11 cellular contexts compared by ENCODE assay signal in the genomic region with DNA sequence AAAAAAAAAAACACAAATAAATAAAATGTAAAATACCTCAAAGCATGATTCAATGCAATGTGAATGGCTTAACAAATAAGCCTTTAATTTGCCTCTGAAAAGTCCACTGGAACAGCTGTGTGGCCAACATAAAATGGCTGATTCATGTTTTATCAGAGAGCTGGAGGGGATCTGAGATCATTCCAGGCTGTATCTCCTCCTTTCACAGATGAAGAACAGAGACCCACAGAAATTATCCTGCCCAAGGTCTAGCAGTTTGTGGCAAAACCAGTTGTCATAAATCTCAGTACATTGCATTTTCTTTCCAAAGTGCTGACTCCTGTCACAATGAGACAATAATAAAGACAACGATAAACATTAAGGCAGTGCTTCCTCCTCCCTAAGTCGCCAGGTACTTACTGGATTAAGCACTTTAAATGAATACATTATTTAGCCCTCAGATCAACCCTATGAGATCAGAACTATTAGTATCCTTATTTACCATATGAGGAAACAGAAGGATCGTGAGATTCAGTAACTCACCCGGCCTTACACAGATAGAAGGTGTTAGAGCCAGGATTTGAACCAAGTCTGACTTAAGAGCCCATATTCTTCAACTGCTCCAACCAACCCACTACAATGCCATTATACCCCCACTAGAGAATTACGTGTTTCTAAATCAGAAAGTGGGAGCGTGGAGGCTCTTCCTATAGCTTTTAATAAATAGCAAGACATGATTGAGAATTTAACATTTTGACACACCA.
DNase-seq lines count a peak whose midpoint lies in the region; ATAC-seq, FAIRE-seq and TF ChIP-seq lines count a peak whose summit lies in the region.
"Had no signal": no experiment of that assay in that cellular context is flagged by ENCODE, and none has a peak within 500 bp of the region (broad histone marks: within the 10 kb centered on the region; RNA-seq: fewer than 3 reads in every experiment).

No MANE protein-coding gene starts in this region.

- H3K27me3 ChIP-seq in suprapubic skin (no peaks in the 10 kb centered on the region), stomach (no peaks in the 10 kb centered on the region)

- H3K27ac ChIP-seq in suprapubic skin (peak overlapping the region; percentile 2), stomach (peak overlapping the region in 1 of 5 donors; percentile 43)

- no peak for TF ChIP-seq CTCF in WTC11 (IDR thresholded peaks at IDR 0.05)
- TF ChIP-seq CTCF in glutamatergic neuron (IDR thresholded peaks at IDR 0.05; ENCODE audit: partially characterized antibody, unreplicated experiment): no peak
- TF ChIP-seq CTCF in suprapubic skin (IDR thresholded peaks at IDR 0.05): no peak
- no peak for TF ChIP-seq CTCF in stomach (IDR thresholded peaks at IDR 0.05)

- H3K27me3 Mint-ChIP-seq in WTC11 (ENCODE audit: low read depth): no peaks in the 10 kb centered on the region
- H3K27me3 Mint-ChIP-seq in glutamatergic neuron (ENCODE audit: unreplicated experiment): peaks cover 4% of the 10 kb centered on the region
- H3K27me3 Mint-ChIP-seq: dendritic cell treated with granulocyte-macrophage colony-stimulating factor and Interleukin-4, amounts not matched to agents 40 ng/mL and 50 ng/mL, for 4 days had no signal

- H3K4me1 Mint-ChIP-seq in WTC11: peaks cover 5% of the 10 kb centered on the region
- H3K4me1 Mint-ChIP-seq in glutamatergic neuron (ENCODE audit: low read depth, unreplicated experiment): peaks cover 39% of the 10 kb centered on the region

- no peaks in the 10 kb centered on the region for H3K9me3 ChIP-seq in suprapubic skin
- no peaks in the 10 kb centered on the region for H3K9me3 ChIP-seq in stomach

- H3K36me3 ChIP-seq in suprapubic skin (no peaks in the 10 kb centered on the region), stomach (no peaks in the 10 kb centered on the region)

- POLR2A ChIA-PET in WTC11 (lab: Charles Lee): interaction anchor here (0.7 kb wide), 1 partner anchor 1459 kb away, joined by 9 read pairs; no protein-coding TSS in a partner anchor

- CTCF ChIA-PET in WTC11 (lab: Charles Lee): interaction anchor here (0.7 kb wide), 1 partner anchor 27 kb away, joined by 3 read pairs; no protein-coding TSS in a partner anchor

- WGBS in suprapubic skin: 57% methylated on average over 6 of the region's 6 CpGs
- WGBS in stomach, 5 donors: 75 to 83% (median 79%) methylated on average over 6 of the region's 6 CpGs

- no peak overlapping the region for H3K4me3 ChIP-seq in suprapubic skin
- H3K4me3 ChIP-seq in stomach: no peak overlapping the region

- ATAC-seq in WTC11: no peak
- ATAC-seq: activated T-cell treated with anti-CD3 and anti-CD28 coated beads, Interleukin-2, amount 50 U/mL, for 72 hours had no signal

- DNase-seq in NCI-H748 (lab: John Stamatoyannopoulos, UW; ENCODE audit: unreplicated experiment) (peak; percentile 23), NCI-H748 treated with DMSO at 0.1 percent for 48 hours (lab: John Stamatoyannopoulos, UW) (no peak), WTC11 (ENCODE audit: low spot score) (no peak), glutamatergic neuron (no peak), suprapubic skin (ENCODE audit: low spot score in 2 of 2) (no peak), stomach (no peak), GM19239 (ENCODE audit: insufficient read length, low spot score) (no peak), glomerular visceral epithelial cell (ENCODE audit: extremely low spot score) (no peak)
- DNase-seq: activated T-cell treated with anti-CD3 and anti-CD28 coated beads, Interleukin-2, amount 50 U/mL, for 72 hours; kidney glomerular epithelial cell had no signal

- no peak for TF ChIP-seq EP300 in suprapubic skin (IDR thresholded peaks at IDR 0.05)
- no peak for TF ChIP-seq EP300 in stomach (IDR thresholded peaks at IDR 0.05)

- H3K27ac Mint-ChIP-seq in WTC11 (peak overlapping the region; percentile 75; the same call in 1 of the 2 replicates), glutamatergic neuron (ENCODE audit: unreplicated experiment) (peak overlapping the region; percentile 5)
- H3K27ac Mint-ChIP-seq: activated T-cell treated with anti-CD3 and anti-CD28 coated beads, Interleukin-2, amount 50 U/mL, for 72 hours; dendritic cell treated with granulocyte-macrophage colony-stimulating factor and Interleukin-4, amounts not matched to agents 40 ng/mL and 50 ng/mL, for 4 days had no signal

- H3K4me1 ChIP-seq in suprapubic skin: peaks cover 78% of the 10 kb centered on the region
- H3K4me1 ChIP-seq in stomach: peaks cover 12 to 65% (median 34%) of the 10 kb centered on the region in 4 donors

- H3K9me3 Mint-ChIP-seq in WTC11 (no peaks in the 10 kb centered on the region), glutamatergic neuron (ENCODE audit: unreplicated experiment) (peaks cover 5% of the 10 kb centered on the region)
- H3K9me3 Mint-ChIP-seq: activated T-cell treated with anti-CD3 and anti-CD28 coated beads, Interleukin-2, amount 50 U/mL, for 72 hours; dendritic cell treated with granulocyte-macrophage colony-stimulating factor and Interleukin-4, amounts not matched to agents 40 ng/mL and 50 ng/mL, for 4 days had no signal

- intact Hi-C loops in stomach (cut with DNase I; ENCODE audit: low total_unique reads): no loop called here

- H3K36me3 Mint-ChIP-seq in WTC11 (no peaks in the 10 kb centered on the region), glutamatergic neuron (ENCODE audit: unreplicated experiment) (no peaks in the 10 kb centered on the region)

- FAIRE-seq in GM19239 (lab: Jason Lieb, UNC): no peak

- TF ChIP-seq POLR2A in suprapubic skin (IDR thresholded peaks at IDR 0.05) (no peak), stomach (IDR thresholded peaks at IDR 0.05) (no peak)

- H3K4me3 Mint-ChIP-seq in WTC11: no peak overlapping the region
- no peak overlapping the region for H3K4me3 Mint-ChIP-seq in glutamatergic neuron (ENCODE audit: unreplicated experiment)
- H3K4me3 Mint-ChIP-seq: activated T-cell treated with anti-CD3 and anti-CD28 coated beads, Interleukin-2, amount 50 U/mL, for 72 hours had no signal

TF ChIP-seq in WTC11, 78 proteins besides CTCF, POLR2A, EP300 and RAD21:
- TF ChIP-seq MXD4 (CRISPR knock-in tag; IDR thresholded peaks at IDR 0.05; ENCODE audit: borderline replicate concordance): no peak
- TF ChIP-seq, protein P1, sequence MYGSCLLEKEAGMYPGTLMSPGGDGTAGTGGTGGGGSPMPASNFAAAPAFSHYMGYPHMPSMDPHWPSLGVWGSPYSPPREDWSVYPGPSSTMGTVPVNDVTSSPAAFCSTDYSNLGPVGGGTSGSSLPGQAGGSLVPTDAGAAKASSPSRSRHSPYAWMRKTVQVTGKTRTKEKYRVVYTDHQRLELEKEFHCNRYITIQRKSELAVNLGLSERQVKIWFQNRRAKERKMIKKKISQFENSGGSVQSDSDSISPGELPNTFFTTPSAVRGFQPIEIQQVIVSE (CRISPR knock-in tag; IDR thresholded peaks at IDR 0.05; ENCODE audit: borderline replicate concordance): no peak
- TF ChIP-seq ZNF281 (CRISPR knock-in tag; IDR thresholded peaks at IDR 0.05): no peak
- TF ChIP-seq TEAD1 (CRISPR knock-in tag; IDR thresholded peaks at IDR 0.05): no peak
- TF ChIP-seq, protein P2, sequence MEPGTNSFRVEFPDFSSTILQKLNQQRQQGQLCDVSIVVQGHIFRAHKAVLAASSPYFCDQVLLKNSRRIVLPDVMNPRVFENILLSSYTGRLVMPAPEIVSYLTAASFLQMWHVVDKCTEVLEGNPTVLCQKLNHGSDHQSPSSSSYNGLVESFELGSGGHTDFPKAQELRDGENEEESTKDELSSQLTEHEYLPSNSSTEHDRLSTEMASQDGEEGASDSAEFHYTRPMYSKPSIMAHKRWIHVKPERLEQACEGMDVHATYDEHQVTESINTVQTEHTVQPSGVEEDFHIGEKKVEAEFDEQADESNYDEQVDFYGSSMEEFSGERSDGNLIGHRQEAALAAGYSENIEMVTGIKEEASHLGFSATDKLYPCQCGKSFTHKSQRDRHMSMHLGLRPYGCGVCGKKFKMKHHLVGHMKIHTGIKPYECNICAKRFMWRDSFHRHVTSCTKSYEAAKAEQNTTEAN (CRISPR knock-in tag; IDR thresholded peaks at IDR 0.05): no peak
- TF ChIP-seq ETV6 (CRISPR knock-in tag; IDR thresholded peaks at IDR 0.05): no peak
- no peak for TF ChIP-seq ELF4 (CRISPR knock-in tag; IDR thresholded peaks at IDR 0.05; ENCODE audit: low read depth)
